15 cellular contexts compared by ENCODE assay signal in the genomic region with DNA sequence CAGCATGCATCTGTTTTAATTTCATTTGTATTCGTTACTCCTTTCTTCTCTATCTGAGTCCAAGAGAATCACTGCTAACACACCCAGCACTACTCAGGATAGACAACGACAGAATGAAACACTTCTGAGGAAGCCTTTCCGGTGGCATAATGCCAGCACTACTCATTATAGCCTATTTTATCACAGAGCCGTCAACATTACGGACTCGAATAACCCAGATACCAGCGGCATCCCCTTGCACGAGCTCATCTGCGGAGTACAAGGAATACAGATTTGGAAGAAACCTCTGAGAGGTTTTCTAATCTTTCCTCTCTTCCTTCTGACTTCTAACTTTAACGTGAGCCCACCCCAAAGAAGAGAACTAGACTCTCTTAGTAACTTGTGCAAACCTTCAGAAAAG.
A peak's percentile ranks its signal among the peaks of the same experiment; 100 is the strongest.
DNase-seq lines count a peak whose midpoint lies in the region; ATAC-seq, FAIRE-seq and TF ChIP-seq lines count a peak whose summit lies in the region.
"Had no signal": no experiment of that assay in that cellular context is flagged by ENCODE, and none has a peak within 500 bp of the region (broad histone marks: within the 10 kb centered on the region; RNA-seq: fewer than 3 reads in every experiment).

No MANE protein-coding gene starts in this region.

- H3K23ac ChIP-seq in mesenchymal stem cell (ENCODE audit: low read length in 2 of 2), result no peak overlapping the region

- no peaks in the 10 kb centered on the region for H3K36me3 Mint-ChIP-seq in astrocyte (ENCODE audit: low read depth, unreplicated experiment)

- H3K4me3 ChIP-seq in HUES48 (ENCODE audit: low read depth, low read length) (peak overlapping the region; percentile 67), astrocyte (ENCODE audit: insufficient read depth, low read depth, low read length) (peak overlapping the region; percentile 50), mesenchymal stem cell (ENCODE audit: insufficient read depth in 1 of 2, low read depth in 1 of 2, low read length in 2 of 2) (no peak overlapping the region)
- H3K4me3 ChIP-seq: PC-9 had no signal

- H2AK5ac ChIP-seq in mesenchymal stem cell (ENCODE audit: low read length, severe bottlenecking), result no peak overlapping the region

- H4K8ac ChIP-seq in mesenchymal stem cell (ENCODE audit: low read length), result no peak overlapping the region

- H3K4ac ChIP-seq in mesenchymal stem cell (ENCODE audit: low read depth in 1 of 2, low read length in 2 of 2), result no peak overlapping the region

- H2BK12ac ChIP-seq in mesenchymal stem cell (ENCODE audit: low read length in 2 of 2), result no peak overlapping the region

- H4K20me1 ChIP-seq in astrocyte (ENCODE audit: insufficient read depth, low read length), result no peaks in the 10 kb centered on the region

- peak overlapping the region; percentile 78 for H3K4me3 Mint-ChIP-seq in astrocyte (ENCODE audit: unreplicated experiment)
- H3K4me3 Mint-ChIP-seq: activated B cell treated with CpG ODN at 0.5 μM for 24 hours had no signal

- no peak overlapping the region for H2BK5ac ChIP-seq in mesenchymal stem cell (ENCODE audit: low read depth, low read length, poor library complexity, severe bottlenecking)

- H3K9me3 Mint-ChIP-seq in astrocyte (ENCODE audit: unreplicated experiment), result no peaks in the 10 kb centered on the region

- H2BK15ac ChIP-seq in mesenchymal stem cell (ENCODE audit: low read depth, poor library complexity, severe bottlenecking), result no peak overlapping the region

- H3K4me2 ChIP-seq in astrocyte (ENCODE audit: low read length) (peak overlapping the region; percentile 84), mesenchymal stem cell (ENCODE audit: low read length, poor library complexity, severe bottlenecking) (peak overlapping the region; percentile 61)
- H3K4me2 ChIP-seq: PC-9 had no signal

- no peaks in the 10 kb centered on the region for H3K79me2 ChIP-seq in astrocyte (ENCODE audit: insufficient read depth, low read length)
- H3K79me2 ChIP-seq: parathyroid adenoma had no signal

- no peak for FAIRE-seq in astrocyte (lab: Jason Lieb, UNC)

- peaks cover 20% of the 10 kb centered on the region for H3K4me1 ChIP-seq in HUES48 (ENCODE audit: control insufficient read depth, insufficient read depth, low read length)
- peaks cover 10% of the 10 kb centered on the region for H3K4me1 ChIP-seq in astrocyte (ENCODE audit: insufficient read depth, low read length)
- peaks cover 12% of the 10 kb centered on the region for H3K4me1 ChIP-seq in mesenchymal stem cell (ENCODE audit: control insufficient read depth, insufficient read depth, low read depth, low read length)
- H3K4me1 ChIP-seq: parathyroid adenoma had no signal

- ATAC-seq in HG02938 (IDR thresholded peaks at IDR 0.05; ENCODE audit: unreplicated experiment), result no peak
- ATAC-seq in HG03442 (IDR thresholded peaks at IDR 0.05; ENCODE audit: unreplicated experiment), result no peak
- ATAC-seq: HCT116 had no signal

- no peak overlapping the region for H3K18ac ChIP-seq in mesenchymal stem cell (ENCODE audit: low read depth in 1 of 2, low read length in 2 of 2)

- H3K36me3 ChIP-seq in HUES48 (ENCODE audit: control insufficient read depth, insufficient read depth, low read length), result no peaks in the 10 kb centered on the region
- no peaks in the 10 kb centered on the region for H3K36me3 ChIP-seq in astrocyte (ENCODE audit: insufficient read depth, low read length)
- no peaks in the 10 kb centered on the region for H3K36me3 ChIP-seq in mesenchymal stem cell (ENCODE audit: control insufficient read depth in 1 of 2, insufficient read depth in 2 of 2, low read depth in 1 of 2, low read length in 2 of 2)
- H3K36me3 ChIP-seq: brain microvascular endothelial cell had no signal

- no peak overlapping the region for H4K91ac ChIP-seq in mesenchymal stem cell (ENCODE audit: low read length)

- WGBS in mesenchymal stem cell, result 31% methylated on average over 10 of the region's 10 CpGs

- no peak overlapping the region for H2AFZ ChIP-seq in astrocyte (ENCODE audit: low read depth, low read length)
- no peak overlapping the region for H2AFZ ChIP-seq in mesenchymal stem cell (ENCODE audit: low read depth, low read length)
- H2AFZ ChIP-seq: parathyroid adenoma, PC-9 had no signal

- peaks cover 38% of the 10 kb centered on the region for H3K27me3 Mint-ChIP-seq in astrocyte (ENCODE audit: low read depth, unreplicated experiment)

- H3K9me3 ChIP-seq in HUES48 (ENCODE audit: control insufficient read depth, insufficient read depth, low read length) (no peaks in the 10 kb centered on the region), astrocyte (ENCODE audit: insufficient read depth, low read depth, low read length) (no peaks in the 10 kb centered on the region), mesenchymal stem cell (ENCODE audit: control insufficient read depth, low read length) (no peaks in the 10 kb centered on the region)

- H3K14ac ChIP-seq in mesenchymal stem cell (ENCODE audit: low read length in 2 of 2), result no peak overlapping the region

- no peaks in the 10 kb centered on the region for H3K79me1 ChIP-seq in mesenchymal stem cell (replicated peaks; ENCODE audit: low read length, poor library complexity, severe bottlenecking)

- peaks cover 66% of the 10 kb centered on the region for H3K27me3 ChIP-seq in HUES48 (ENCODE audit: control insufficient read depth, insufficient read depth, low read length)
- peaks cover 46% of the 10 kb centered on the region for H3K27me3 ChIP-seq in astrocyte (ENCODE audit: insufficient read depth, low read length)
- peaks cover 32 to 56% of the 10 kb centered on the region in 2 experiments for H3K27me3 ChIP-seq in mesenchymal stem cell (ENCODE audit: control insufficient read depth in 1 of 2, insufficient read depth in 1 of 2, low read length in 2 of 2)

- DNase-seq in AG08396 (ENCODE audit: low spot score), result peak; percentile 8
- no peak for DNase-seq in astrocyte (ENCODE audit: low read depth)
- DNase-seq in mesenchymal stem cell, result no peak
- DNase-seq in AG20443 (ENCODE audit: low spot score), result no peak
- no peak for DNase-seq in DMS153 (lab: John Stamatoyannopoulos, UW)
- DNase-seq: activated B cell treated with CpG ODN at 0.5 μM for 24 hours; activated naive CD4-positive, alpha-beta T cell; brain microvascular endothelial cell; effector CD8-positive, alpha-beta T cell; PC-9 had no signal

- no peaks in the 10 kb centered on the region for H3K4me1 Mint-ChIP-seq in astrocyte (ENCODE audit: low read depth, unreplicated experiment)
- H3K4me1 Mint-ChIP-seq: activated B cell treated with CpG ODN at 0.5 μM for 24 hours had no signal

- H3K27ac ChIP-seq in HUES48 (ENCODE audit: low read depth, low read length) (no peak overlapping the region), astrocyte (ENCODE audit: low read depth, low read length) (no peak overlapping the region), mesenchymal stem cell (ENCODE audit: low read length, poor library complexity, severe bottlenecking) (no peak overlapping the region)
- H3K27ac ChIP-seq: brain microvascular endothelial cell, parathyroid adenoma, PC-9 had no signal

- H2BK120ac ChIP-seq in mesenchymal stem cell (ENCODE audit: low read depth, low read length), result no peak overlapping the region

- H3K27ac Mint-ChIP-seq in astrocyte (ENCODE audit: unreplicated experiment), result no peak overlapping the region
- H3K27ac Mint-ChIP-seq: activated B cell treated with CpG ODN at 0.5 μM for 24 hours had no signal

- H3K9ac ChIP-seq in HUES48 (ENCODE audit: low read depth, low read length) (no peak overlapping the region), astrocyte (ENCODE audit: low read length) (no peak overlapping the region), mesenchymal stem cell (ENCODE audit: low read length) (no peak overlapping the region)
- H3K9ac ChIP-seq: parathyroid adenoma had no signal

- no peak for TF ChIP-seq CTCF in astrocyte (IDR thresholded peaks at IDR 0.05; ENCODE audit: insufficient read depth, low read depth, low read length)

Comparison
In these comparisons a context has a peak if more than half of its experiments do, and no peak if none do; other contexts are left out.
1. H3K4me3 ChIP-seq: peak in HUES48 (single experiment) and astrocyte (single experiment); none in mesenchymal stem cell (0 of 2).